8 cellular contexts compared by ENCODE assay signal in the genomic region with DNA sequence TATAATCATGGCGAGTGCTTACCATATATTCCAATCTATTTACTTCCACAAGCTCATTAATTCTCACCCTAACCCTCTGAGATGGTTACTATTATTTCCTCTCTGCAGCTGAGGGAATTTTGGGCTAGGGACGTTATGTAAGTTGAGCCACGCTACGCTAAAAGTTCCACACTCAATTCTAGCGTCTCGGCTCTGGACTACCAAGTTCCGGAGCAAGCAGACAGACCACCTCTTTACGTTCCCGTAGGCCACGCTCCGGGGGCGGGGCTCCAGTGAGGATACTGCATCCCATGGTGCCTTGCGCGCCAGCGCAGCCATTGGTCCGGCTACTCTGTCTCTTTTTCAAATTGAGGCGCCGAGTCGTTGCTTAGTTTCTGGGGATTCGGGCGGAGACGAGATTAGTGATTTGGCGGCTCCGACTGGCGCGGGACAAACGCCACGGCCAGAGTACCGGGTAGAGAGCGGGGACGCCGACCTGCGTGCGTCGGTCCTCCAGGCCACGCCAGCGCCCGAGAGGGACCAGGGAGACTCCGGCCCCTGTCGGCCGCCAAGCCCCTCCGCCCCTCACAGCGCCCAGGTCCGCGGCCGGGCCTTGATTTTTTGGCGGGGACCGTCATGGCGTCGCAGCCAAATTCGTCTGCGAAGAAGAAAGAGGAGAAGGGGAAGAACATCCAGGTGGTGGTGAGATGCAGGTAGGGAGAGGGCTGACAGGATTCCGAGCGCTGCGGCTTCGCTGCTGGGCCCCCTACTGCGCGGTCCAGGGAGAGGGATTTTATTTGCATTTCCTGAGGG. TPM values are rescaled to one million over a fixed set of nuclear protein-coding genes. Genes with fewer than 3 reads are reported as not detected.
DNase-seq lines count a peak whose midpoint lies in the region; ATAC-seq, FAIRE-seq and TF ChIP-seq lines count a peak whose summit lies in the region.

A gene (plus strand): TSS at position 370 of the 792 bp plus-strand sequence. CDS start 246 bp downstream, at position 616.

- peak within 1 kb of the TSS; percentile 82 for H3K9ac ChIP-seq in HepG2 (ENCODE audit: insufficient read depth, low read depth, low read length)

- peak within 1 kb of the TSS; percentile 11 for H2AFZ ChIP-seq in HepG2 (ENCODE audit: low read length)

- no peaks in the 10 kb centered on the region for H3K36me3 ChIP-seq in HepG2 (replicated peaks in 1 of 2; ENCODE audit: control insufficient read depth in 1 of 2, insufficient read depth in 2 of 2, low read length in 2 of 2)

- no peaks in the 10 kb centered on the region for H3K9me3 ChIP-seq in HepG2 (ENCODE audit: low read length)

- FAIRE-seq in HepG2 (lab: Jason Lieb, UNC), result peak; percentile 90

- DNase-seq in C1 segment of cervical spinal cord (lab: John Stamatoyannopoulos, UW) (peak; percentile 56 to 94 (median 90)), NCI-H774 (lab: John Stamatoyannopoulos, UW) (peak; percentile 87), dermis microvascular lymphatic vessel endothelial cell (ENCODE audit: low read depth in 2 of 2) (peak; percentile 91 to 97), HepG2 (ENCODE audit: low spot score) (peak; percentile 95)
- DNase-seq in activated CD4-positive, alpha-beta T cell treated with anti-CD3 and anti-CD28 coated beads, Interleukin-2, amount 50 U/mL, for 4 hours, result peak; percentile 95 to 97
- DNase-seq in stimulated activated CD4-positive, alpha-beta T cell treated with anti-CD3 and anti-CD28 coated beads, Interleukin-4, amount 100 ng/mL, for 1 hour, result peak; percentile 98

- H3K4me1 ChIP-seq in HepG2 (ENCODE audit: insufficient read depth, low read length), result peaks cover 37% of the 10 kb centered on the region

- TF ChIP-seq POLR2A in HepG2 (IDR thresholded peaks at IDR 0.05; ENCODE audit: insufficient read depth in 1 of 2, low read depth in 2 of 2, low read length in 2 of 2), result peak; percentile 96 to 97

- POLR2A ChIA-PET in HepG2 (lab: Yijun Ruan, JAX), result interaction anchor here (2.8 kb wide), 2 partner anchors 11 to 19 kb away, joined by 27 to 71 read pairs; a partner anchor contains a TSS

- BruUV-seq in HepG2 (replicated peaks; lab: Mats Ljungman, UMichigan), result TSS peak; percentile 67

- in situ Hi-C loops in HepG2 (cut with HindIII; ENCODE audit: extremely low pct_ligation_motif_present, low pct_unique_long_range_greater_than_20kb), result no loop called here

- TF ChIP-seq EP300 in HepG2 (IDR thresholded peaks at IDR 0.05; ENCODE audit: low read depth in 2 of 2, low read length in 2 of 2) (0 out of 4 replicates have a peak, but pooled peaks have one; percentile 18 to 35), HepG2 (CRISPR knock-in tag; IDR thresholded peaks at IDR 0.05; ENCODE audit: borderline replicate concordance) (no peak)

- ATAC-seq in GM19372 (IDR thresholded peaks at IDR 0.05; ENCODE audit: low read depth, unreplicated experiment) (peak; percentile 55), HG03558 (IDR thresholded peaks at IDR 0.05; ENCODE audit: extremely low read depth, unreplicated experiment) (peak; percentile 53), HepG2 (peak; percentile 88)

- H4K20me1 ChIP-seq in HepG2 (ENCODE audit: insufficient read depth, low read length), result no peaks in the 10 kb centered on the region

- TF ChIP-seq RAD21 in HepG2 (CRISPR knock-in tag; IDR thresholded peaks at IDR 0.05), result no peak

- CTCF ChIA-PET in HepG2 (lab: Yijun Ruan, JAX; ENCODE audit: low intra/inter-chr PET ratio, low total read pairs), result no interaction called here

- intact Hi-C loops in HepG2 (cut with micrococcal nuclease; ENCODE audit: unreplicated experiment), result loop anchor here (5.0 to 10.0 kb wide), 4 partner anchors 52 to 289 kb away; a partner anchor contains a TSS

- H3K27me3 ChIP-seq in HepG2 (ENCODE audit: control insufficient read depth in 1 of 2, insufficient read depth in 2 of 2, low read length in 2 of 2), result no peaks in the 10 kb centered on the region; a peak in 1 of 5 replicates

- H3K4me3 ChIP-seq in HepG2 (replicated peaks in 1 of 3; ENCODE audit: insufficient read depth in 1 of 3, low read depth in 2 of 3, low read length in 3 of 3), result peak within 1 kb of the TSS; percentile 81 to 91 (median 88)

- peaks cover 48% of the 10 kb centered on the region for H3K79me2 ChIP-seq in HepG2 (ENCODE audit: insufficient read depth, low read length)

- 0% methylated on average over 23 of the region's 58 CpGs for WGBS in HepG2 (ENCODE audit: low lambda C conversion rate)

- H3K4me2 ChIP-seq in HepG2 (ENCODE audit: low read depth, low read length), result peak within 1 kb of the TSS; percentile 78

- H3K27ac ChIP-seq in HepG2 (ENCODE audit: extremely low read length, insufficient read depth, low read length), result peak within 1 kb of the TSS; percentile 88

- peak; percentile 25; the same call in 1 of the 2 replicates for TF ChIP-seq CTCF in HepG2 (CRISPR knock-in tag; IDR thresholded peaks at IDR 0.05)

TF ChIP-seq in HepG2, 621 proteins besides CTCF, POLR2A, EP300 and RAD21 (continues in another document):
- no peak for TF ChIP-seq NR2F2 (IDR thresholded peaks at IDR 0.05; ENCODE audit: borderline replicate concordance, low read depth)
- peak; percentile 59 for TF ChIP-seq GFI1 (CRISPR knock-in tag; IDR thresholded peaks at IDR 0.05; ENCODE audit: borderline replicate concordance)
- TF ChIP-seq, protein P1, sequence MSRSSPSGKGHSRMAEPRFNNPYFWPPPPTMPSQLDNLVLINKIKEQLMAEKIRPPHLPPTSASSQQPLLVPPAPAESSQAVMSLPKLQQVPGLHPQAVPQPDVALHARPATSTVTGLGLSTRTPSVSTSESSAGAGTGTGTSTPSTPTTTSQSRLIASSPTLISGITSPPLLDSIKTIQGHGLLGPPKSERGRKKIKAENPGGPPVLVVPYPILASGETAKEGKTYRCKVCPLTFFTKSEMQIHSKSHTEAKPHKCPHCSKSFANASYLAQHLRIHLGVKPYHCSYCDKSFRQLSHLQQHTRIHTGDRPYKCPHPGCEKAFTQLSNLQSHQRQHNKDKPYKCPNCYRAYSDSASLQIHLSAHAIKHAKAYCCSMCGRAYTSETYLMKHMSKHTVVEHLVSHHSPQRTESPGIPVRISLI (CRISPR knock-in tag; IDR thresholded peaks at IDR 0.05; ENCODE audit: borderline replicate concordance), result 0 out of 2 replicates have a peak, but pooled peaks have one; percentile 3
- TF ChIP-seq, protein P2, sequence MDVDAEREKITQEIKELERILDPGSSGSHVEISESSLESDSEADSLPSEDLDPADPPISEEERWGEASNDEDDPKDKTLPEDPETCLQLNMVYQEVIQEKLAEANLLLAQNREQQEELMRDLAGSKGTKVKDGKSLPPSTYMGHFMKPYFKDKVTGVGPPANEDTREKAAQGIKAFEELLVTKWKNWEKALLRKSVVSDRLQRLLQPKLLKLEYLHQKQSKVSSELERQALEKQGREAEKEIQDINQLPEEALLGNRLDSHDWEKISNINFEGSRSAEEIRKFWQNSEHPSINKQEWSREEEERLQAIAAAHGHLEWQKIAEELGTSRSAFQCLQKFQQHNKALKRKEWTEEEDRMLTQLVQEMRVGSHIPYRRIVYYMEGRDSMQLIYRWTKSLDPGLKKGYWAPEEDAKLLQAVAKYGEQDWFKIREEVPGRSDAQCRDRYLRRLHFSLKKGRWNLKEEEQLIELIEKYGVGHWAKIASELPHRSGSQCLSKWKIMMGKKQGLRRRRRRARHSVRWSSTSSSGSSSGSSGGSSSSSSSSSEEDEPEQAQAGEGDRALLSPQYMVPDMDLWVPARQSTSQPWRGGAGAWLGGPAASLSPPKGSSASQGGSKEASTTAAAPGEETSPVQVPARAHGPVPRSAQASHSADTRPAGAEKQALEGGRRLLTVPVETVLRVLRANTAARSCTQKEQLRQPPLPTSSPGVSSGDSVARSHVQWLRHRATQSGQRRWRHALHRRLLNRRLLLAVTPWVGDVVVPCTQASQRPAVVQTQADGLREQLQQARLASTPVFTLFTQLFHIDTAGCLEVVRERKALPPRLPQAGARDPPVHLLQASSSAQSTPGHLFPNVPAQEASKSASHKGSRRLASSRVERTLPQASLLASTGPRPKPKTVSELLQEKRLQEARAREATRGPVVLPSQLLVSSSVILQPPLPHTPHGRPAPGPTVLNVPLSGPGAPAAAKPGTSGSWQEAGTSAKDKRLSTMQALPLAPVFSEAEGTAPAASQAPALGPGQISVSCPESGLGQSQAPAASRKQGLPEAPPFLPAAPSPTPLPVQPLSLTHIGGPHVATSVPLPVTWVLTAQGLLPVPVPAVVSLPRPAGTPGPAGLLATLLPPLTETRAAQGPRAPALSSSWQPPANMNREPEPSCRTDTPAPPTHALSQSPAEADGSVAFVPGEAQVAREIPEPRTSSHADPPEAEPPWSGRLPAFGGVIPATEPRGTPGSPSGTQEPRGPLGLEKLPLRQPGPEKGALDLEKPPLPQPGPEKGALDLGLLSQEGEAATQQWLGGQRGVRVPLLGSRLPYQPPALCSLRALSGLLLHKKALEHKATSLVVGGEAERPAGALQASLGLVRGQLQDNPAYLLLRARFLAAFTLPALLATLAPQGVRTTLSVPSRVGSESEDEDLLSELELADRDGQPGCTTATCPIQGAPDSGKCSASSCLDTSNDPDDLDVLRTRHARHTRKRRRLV (CRISPR knock-in tag; IDR thresholded peaks at IDR 0.05), result no peak

RNA-seq across cellular contexts. Expression of the gene that starts here (rescaled TPM):
- total RNA-seq in dermis microvascular lymphatic vessel endothelial cell, result 6.7 and 18.5 TPM in 2 replicates
- 38.4 and 62.8 TPM in 2 replicates for total RNA-seq in HepG2 (2016; rRNA removed; fragmentation: Illumina TruSeq; extraction: Trizol)
- 4.6 and 6.3 TPM in 2 replicates for total RNA-seq in HepG2 (2016; cell fraction: cytosol; rRNA removed; fragmentation: Illumina TruSeq; extraction: Trizol; ENCODE audit: low read depth)
- 38.2 and 60.3 TPM in 2 replicates for total RNA-seq in HepG2 (2016; cell fraction: insoluble cytoplasmic fraction; rRNA removed; fragmentation: Illumina TruSeq; extraction: Trizol)
- 10.6 and 12.9 TPM in 2 replicates for total RNA-seq in HepG2 (2016; cell fraction: membrane; rRNA removed; fragmentation: Illumina TruSeq; extraction: Trizol)
- total RNA-seq in HepG2 (2016; cell fraction: nucleus; rRNA removed; fragmentation: Illumina TruSeq; extraction: Trizol), result 25.7 and 27.4 TPM in 2 replicates
- 4.4 and 8.7 TPM in 2 replicates for polyA plus RNA-seq in HepG2 (2011; rRNA removed)
- 3.1 and 3.7 TPM in 2 replicates for polyA plus RNA-seq in HepG2 (2011; cell fraction: cytosol; rRNA removed)
- polyA plus RNA-seq in HepG2 (2011; cell fraction: nucleus; rRNA removed), result 2.4 and 2.5 TPM in 2 replicates
- 5.4 and 15.7 TPM in 2 replicates for polyA plus RNA-seq in HepG2 (2012)
- polyA plus RNA-seq in HepG2 (2016; cell fraction: cytosol; fragmentation: Illumina TruSeq; extraction: Trizol; ENCODE audit: low read depth), result 1.4 and 1.8 TPM in 2 replicates
- polyA plus RNA-seq in HepG2 (2016; cell fraction: insoluble cytoplasmic fraction; fragmentation: Illumina TruSeq; extraction: Trizol; ENCODE audit: low read depth), result 45.8 and 45.9 TPM in 2 replicates
- 4.6 and 5.6 TPM in 2 replicates for polyA plus RNA-seq in HepG2 (2016; cell fraction: membrane; fragmentation: Illumina TruSeq; extraction: Trizol; ENCODE audit: low read depth)
- polyA plus RNA-seq in HepG2 (2016; cell fraction: nucleus; fragmentation: Illumina TruSeq; extraction: Trizol; ENCODE audit: insufficient read depth, low read depth), result 27.1 and 27.7 TPM in 2 replicates
- polyA minus RNA-seq in HepG2 (2011; rRNA and poly(A)+ RNA removed; ENCODE audit: low replicate concordance), result 2.2 and 9.9 TPM in 2 replicates
- 8.8 and 10.4 TPM in 2 replicates for polyA minus RNA-seq in HepG2 (2011; cell fraction: cytosol; rRNA and poly(A)+ RNA removed)
- polyA minus RNA-seq in HepG2 (2011; cell fraction: nucleus; rRNA and poly(A)+ RNA removed), result 10.4 and 11.5 TPM in 2 replicates

Comparison
In these comparisons a context has a peak if more than half of its experiments do, and no peak if none do; other contexts are left out.
1. Peak in every context shown above with its lines: DNase-seq, ATAC-seq, H3K4me3 ChIP-seq and H3K27ac ChIP-seq.